8 cellular contexts compared by ENCODE assay signal in the genomic region with DNA sequence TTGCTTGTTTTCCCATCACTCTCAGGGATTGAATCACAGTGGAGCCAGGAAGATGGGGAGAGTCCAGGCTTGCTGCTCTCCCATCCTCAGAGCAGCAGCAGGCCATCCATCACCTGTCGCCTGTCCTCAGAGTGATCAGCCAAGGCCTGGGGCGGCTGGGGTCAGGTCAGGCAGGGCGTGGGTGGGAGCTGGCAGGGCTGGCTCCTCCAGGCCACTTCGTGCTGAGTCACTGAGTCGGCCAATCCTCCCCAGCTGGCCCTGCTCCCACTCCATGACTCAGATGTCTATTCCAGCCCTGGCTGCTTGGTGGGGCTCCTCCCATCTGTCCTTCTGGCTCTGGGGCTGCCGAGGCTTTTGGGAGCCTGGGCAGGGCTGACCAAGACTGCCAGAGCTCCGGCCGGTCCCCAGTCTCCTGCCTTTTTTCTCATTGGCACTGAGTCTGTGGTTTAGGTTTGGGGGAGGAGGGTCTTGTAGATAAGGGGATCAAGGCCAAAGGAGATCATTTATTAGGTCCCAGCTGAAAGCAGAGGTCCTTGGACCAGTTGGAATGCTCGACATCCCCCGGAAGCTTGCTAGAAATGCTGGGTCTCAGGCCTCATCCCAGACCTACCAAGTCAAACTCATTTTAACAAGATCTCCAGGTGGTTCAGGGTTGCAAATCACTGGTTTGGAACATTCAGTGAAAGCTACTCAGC.
DNase-seq lines count a peak whose midpoint lies in the region; ATAC-seq and TF ChIP-seq lines count a peak whose summit lies in the region.

No MANE protein-coding gene starts in this region.

- peak; percentile 93 for DNase-seq in Calu3
- peak; percentile 76 for DNase-seq in MV-4-11 (lab: John Stamatoyannopoulos, UW)
- DNase-seq in brain pericyte (ENCODE audit: low read depth, low spot score), result peak; percentile 73
- peak; percentile 75 for DNase-seq in iPS-NIHi7 (ENCODE audit: extremely low spot score)
- DNase-seq in CD8-positive, alpha-beta T cell, result no peak

- H3K27ac Mint-ChIP-seq in Calu3 (ENCODE audit: unreplicated experiment), result peak overlapping the region; percentile 13
- no peak overlapping the region for H3K27ac Mint-ChIP-seq in CD8-positive, alpha-beta T cell

- H3K4me1 Mint-ChIP-seq in Calu3 (ENCODE audit: low read depth, unreplicated experiment), result peaks cover 61% of the 10 kb centered on the region
- peaks cover 21% of the 10 kb centered on the region for H3K4me1 Mint-ChIP-seq in CD8-positive, alpha-beta T cell (ENCODE audit: low read depth)

- POLR2A ChIA-PET in CD8-positive, alpha-beta T cell (lab: Charles Lee), result no interaction called here

- no TSS peak for BruUV-seq in Calu3 (replicated peaks; lab: Mats Ljungman, UMichigan)

- H3K36me3 ChIP-seq in skeletal muscle satellite cell (ENCODE audit: insufficient read depth, low read length), result peaks cover 43% of the 10 kb centered on the region
- peaks cover 25% of the 10 kb centered on the region for H3K36me3 ChIP-seq in CD8-positive, alpha-beta T cell (ENCODE audit: insufficient read depth, low read length)

- TF ChIP-seq CTCF in Calu3 (IDR thresholded peaks at IDR 0.05; ENCODE audit: unreplicated experiment), result no peak
- no peak for TF ChIP-seq CTCF in CD8-positive, alpha-beta T cell (IDR thresholded peaks at IDR 0.05)

- H3K4me2 ChIP-seq in skeletal muscle satellite cell (ENCODE audit: low read length), result peak overlapping the region; percentile 69

- H3K27ac ChIP-seq in CD8-positive, alpha-beta T cell (ENCODE audit: low read depth, low read length), result no peak overlapping the region

- peak overlapping the region; percentile 44 for H3K4me3 ChIP-seq in skeletal muscle satellite cell (ENCODE audit: low read length)
- no peak overlapping the region for H3K4me3 ChIP-seq in CD8-positive, alpha-beta T cell (ENCODE audit: low read depth, low read length)

- H3K27me3 ChIP-seq in skeletal muscle satellite cell (ENCODE audit: control insufficient read depth, insufficient read depth, low read length), result no peaks in the 10 kb centered on the region
- no peaks in the 10 kb centered on the region for H3K27me3 ChIP-seq in CD8-positive, alpha-beta T cell (ENCODE audit: insufficient read depth, low read length)

- no peaks in the 10 kb centered on the region for H3K9me3 ChIP-seq in skeletal muscle satellite cell (replicated peaks; ENCODE audit: low read length)
- H3K9me3 ChIP-seq in CD8-positive, alpha-beta T cell (ENCODE audit: low read length), result no peaks in the 10 kb centered on the region

- H3K4me1 ChIP-seq in skeletal muscle satellite cell (ENCODE audit: control insufficient read depth, insufficient read depth, low read length), result peaks cover 73% of the 10 kb centered on the region
- peaks cover 10% of the 10 kb centered on the region for H3K4me1 ChIP-seq in CD8-positive, alpha-beta T cell (ENCODE audit: insufficient read depth, low read length)

- H3K27me3 Mint-ChIP-seq in Calu3 (ENCODE audit: unreplicated experiment), result no peaks in the 10 kb centered on the region
- H3K27me3 Mint-ChIP-seq in CD8-positive, alpha-beta T cell (ENCODE audit: low read depth), result no peaks in the 10 kb centered on the region

- no peaks in the 10 kb centered on the region for H3K9me3 Mint-ChIP-seq in Calu3 (ENCODE audit: low read depth, unreplicated experiment)
- H3K9me3 Mint-ChIP-seq in CD8-positive, alpha-beta T cell, result no peaks in the 10 kb centered on the region

- peak overlapping the region; percentile 66 for H3K9ac ChIP-seq in skeletal muscle satellite cell (ENCODE audit: low read depth, low read length)

- intact Hi-C loops in Calu3 (cut with micrococcal nuclease; ENCODE audit: unreplicated experiment), result loop anchor here (10.0 kb wide), 1 partner anchor 137 kb away; a partner anchor contains a TSS
- intact Hi-C loops in CD8-positive, alpha-beta T cell (cut with DNase I, micrococcal nuclease), result no loop called here

- CTCF ChIA-PET in Calu3 (lab: Charles Lee), result interaction anchor here (0.5 to 1.8 kb wide), 7 partner anchors 8 to 86 kb away, joined by 3 to 6 read pairs (median 5); no protein-coding TSS in a partner anchor
- CTCF ChIA-PET in CD8-positive, alpha-beta T cell (lab: Charles Lee), result no interaction called here

- ATAC-seq in CD8-positive, alpha-beta T cell, result no peak
- ATAC-seq in GM19023 (IDR thresholded peaks at IDR 0.05; ENCODE audit: unreplicated experiment), result no peak
- no peak for ATAC-seq in HG02973 (IDR thresholded peaks at IDR 0.05; ENCODE audit: unreplicated experiment)

- peaks cover 47% of the 10 kb centered on the region for H3K36me3 Mint-ChIP-seq in Calu3 (ENCODE audit: insufficient read depth, unreplicated experiment)
- H3K36me3 Mint-ChIP-seq in CD8-positive, alpha-beta T cell, result peaks cover 66% of the 10 kb centered on the region

- peak overlapping the region; percentile 44 for H3K4me3 Mint-ChIP-seq in Calu3 (ENCODE audit: low read depth, unreplicated experiment)
- no peak overlapping the region for H3K4me3 Mint-ChIP-seq in CD8-positive, alpha-beta T cell

Comparison
In these comparisons a context has a peak if more than half of its experiments do, and no peak if none do; other contexts are left out.
1. DNase-seq: peak in Calu3 (single experiment), MV-4-11 (single experiment), brain pericyte (single experiment) and iPS-NIHi7 (single experiment); none in CD8-positive, alpha-beta T cell (0 of 7).